Comparison of ENCODE assay signal across 9 cellular contexts in genomic region chr12:7369274-7369729, GRCh38.
DNase-seq lines count a peak whose midpoint lies in the region; ATAC-seq, FAIRE-seq and TF ChIP-seq lines count a peak whose summit lies in the region.
"Had no signal": no experiment of that assay in that cellular context is flagged by ENCODE, and none has a peak within 500 bp of the region (broad histone marks: within the 10 kb centered on the region; RNA-seq: fewer than 3 reads in every experiment).

No MANE protein-coding gene starts in this region.

- H3K4me1 ChIP-seq in gastroesophageal sphincter: no peaks in the 10 kb centered on the region

- TF ChIP-seq CTCF in gastroesophageal sphincter (IDR thresholded peaks at IDR 0.05): no peak

- no peak for TF ChIP-seq EP300 in gastroesophageal sphincter (IDR thresholded peaks at IDR 0.05)

- no peaks in the 10 kb centered on the region for H3K27me3 ChIP-seq in gastroesophageal sphincter

- 76 to 88% methylated on average over 1 to 5 of the region's 10 CpGs for WGBS in gastroesophageal sphincter (ENCODE audit: low coverage in 1 of 2), 2 donors

- no peak overlapping the region for H3K4me3 ChIP-seq in gastroesophageal sphincter

- no peak for TF ChIP-seq POLR2A in gastroesophageal sphincter (IDR thresholded peaks at IDR 0.05)

- DNase-seq in GM18507 (ENCODE audit: extremely low spot score, insufficient read length, low read depth) (no peak), myocyte (ENCODE audit: low read depth) (peak; percentile 90), nucleus accumbens (lab: John Stamatoyannopoulos, UW) (no peak), NCI-H1105 (lab: John Stamatoyannopoulos, UW) (no peak), dedifferentiated amniotic fluid mesenchymal stem cell (ENCODE audit: extremely low spot score) (no peak)
- DNase-seq: left colon had no signal

- no peak overlapping the region for H3K27ac ChIP-seq in gastroesophageal sphincter

- no peaks in the 10 kb centered on the region for H3K36me3 ChIP-seq in gastroesophageal sphincter

- H3K9me3 ChIP-seq in gastroesophageal sphincter: no peaks in the 10 kb centered on the region

- peak; percentile 44 for FAIRE-seq in GM18507 (lab: Jason Lieb, UNC)

- ATAC-seq in HG03025 (IDR thresholded peaks at IDR 0.05; ENCODE audit: low FRiP score, unreplicated experiment): peak; percentile 91
- peak; percentile 66; the same call in 1 of the 3 replicates for ATAC-seq in SK-N-SH treated with all-trans-retinoic acid at 6 μM for 48 hours
- no peak for ATAC-seq in gastroesophageal sphincter
- ATAC-seq: left colon had no signal

TF ChIP-seq in SK-N-SH treated with all-trans-retinoic acid at 6 μM for 48 hours, 23 proteins besides CTCF, POLR2A, EP300 and RAD21:
- TF ChIP-seq ZC3H10 (CRISPR knock-in tag; IDR thresholded peaks at IDR 0.05) (no peak), POU6F1 (CRISPR knock-in tag; IDR thresholded peaks at IDR 0.05; ENCODE audit: borderline replicate concordance, low read depth) (no peak), PATZ1 (CRISPR knock-in tag; IDR thresholded peaks at IDR 0.05; ENCODE audit: borderline replicate concordance) (no peak), BACH2 (CRISPR knock-in tag; IDR thresholded peaks at IDR 0.05; ENCODE audit: borderline replicate concordance) (no peak), TCF4 (CRISPR knock-in tag; IDR thresholded peaks at IDR 0.05; ENCODE audit: borderline replicate concordance) (peak; percentile 42; the same call in 1 of the 2 replicates), ARNTL (CRISPR knock-in tag; IDR thresholded peaks at IDR 0.05; ENCODE audit: borderline replicate concordance, low read depth) (no peak), TOX (CRISPR knock-in tag; IDR thresholded peaks at IDR 0.05; ENCODE audit: borderline replicate concordance) (no peak), TSHZ2 (CRISPR knock-in tag; IDR thresholded peaks at IDR 0.05) (no peak), ZFP3 (CRISPR knock-in tag; IDR thresholded peaks at IDR 0.05) (peak; percentile 95), ZNF8 (CRISPR knock-in tag; IDR thresholded peaks at IDR 0.05) (no peak)
